ENCODE assay signal across 1 cellular context in the genomic region with DNA sequence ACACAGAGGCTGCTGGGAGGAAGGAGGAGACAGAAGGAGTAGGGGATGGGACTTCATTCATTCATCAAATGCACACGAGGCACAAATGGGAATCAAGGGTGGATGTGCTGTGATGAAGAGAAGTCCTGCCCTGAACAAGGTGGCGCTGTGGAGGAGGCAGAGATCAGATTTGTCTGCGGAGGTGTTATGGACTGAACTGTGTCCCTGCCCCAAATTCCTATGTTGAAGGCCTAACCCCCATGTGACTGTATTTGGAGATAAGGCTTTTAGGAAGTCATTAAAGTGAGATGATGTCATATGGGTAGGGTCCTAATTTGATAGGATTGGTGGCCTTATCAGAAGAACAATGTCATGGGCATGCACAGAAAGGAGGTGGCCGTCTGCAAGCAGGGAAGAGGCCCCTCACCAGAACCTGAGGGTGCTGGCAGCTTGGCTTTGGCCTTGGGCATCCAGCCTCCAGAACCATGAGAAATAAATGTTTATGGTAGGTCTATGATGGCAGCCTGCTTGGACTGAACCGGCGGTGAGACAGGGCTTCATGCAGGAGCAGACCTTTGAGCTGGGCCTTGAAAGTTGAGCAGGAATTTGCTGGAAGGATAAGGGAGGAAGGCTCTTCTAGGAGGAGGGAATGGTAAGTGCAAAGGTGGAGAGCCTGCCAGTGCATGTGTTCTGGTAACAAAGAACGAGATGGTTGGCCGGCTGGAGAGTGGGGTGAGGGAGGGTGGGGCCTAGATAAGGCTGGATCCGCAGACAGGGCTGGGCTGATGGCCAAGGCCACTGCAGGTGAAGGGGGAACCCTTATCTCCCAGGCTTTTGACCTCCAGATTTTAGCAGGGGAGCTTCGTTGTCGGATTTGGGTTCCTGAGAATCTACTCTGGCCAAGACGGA.
TF ChIP-seq lines count a peak whose summit lies in the region.

No MANE protein-coding gene starts in this region.

TF ChIP-seq in HEK293, 187 proteins besides CTCF, POLR2A, EP300 and RAD21 (continued from another document and continues in another):
- TF ChIP-seq, protein P1, sequence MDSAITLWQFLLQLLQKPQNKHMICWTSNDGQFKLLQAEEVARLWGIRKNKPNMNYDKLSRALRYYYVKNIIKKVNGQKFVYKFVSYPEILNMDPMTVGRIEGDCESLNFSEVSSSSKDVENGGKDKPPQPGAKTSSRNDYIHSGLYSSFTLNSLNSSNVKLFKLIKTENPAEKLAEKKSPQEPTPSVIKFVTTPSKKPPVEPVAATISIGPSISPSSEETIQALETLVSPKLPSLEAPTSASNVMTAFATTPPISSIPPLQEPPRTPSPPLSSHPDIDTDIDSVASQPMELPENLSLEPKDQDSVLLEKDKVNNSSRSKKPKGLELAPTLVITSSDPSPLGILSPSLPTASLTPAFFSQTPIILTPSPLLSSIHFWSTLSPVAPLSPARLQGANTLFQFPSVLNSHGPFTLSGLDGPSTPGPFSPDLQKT (IDR thresholded peaks at IDR 0.05; ENCODE audit: borderline replicate concordance, low read depth, low read length): no peak
- TF ChIP-seq ZNF513 (tag by site-specific recombination; IDR thresholded peaks at IDR 0.05) (no peak), ZNF266 (tag by site-specific recombination; IDR thresholded peaks at IDR 0.05; ENCODE audit: low read depth) (no peak; the same call in 1 of the 2 replicates), SETDB1 (IDR thresholded peaks at IDR 0.05; ENCODE audit: insufficient read length, low read length) (no peak), ZNF280D (tag by site-specific recombination; IDR thresholded peaks at IDR 0.05) (no peak), OSR2 (tag by site-specific recombination; IDR thresholded peaks at IDR 0.05) (no peak), ZNF202 (tag by site-specific recombination; IDR thresholded peaks at IDR 0.05; ENCODE audit: borderline replicate concordance) (no peak), TSHZ1 (tag by site-specific recombination; IDR thresholded peaks at IDR 0.05; ENCODE audit: borderline replicate concordance) (no peak), YY1 (tag by site-specific recombination; IDR thresholded peaks at IDR 0.05) (no peak), ZNF140 (tag by site-specific recombination; IDR thresholded peaks at IDR 0.05) (no peak), ZNF768 (tag by site-specific recombination; IDR thresholded peaks at IDR 0.05) (no peak), ZNF555 (tag by site-specific recombination; conservative IDR thresholded peaks at IDR 0.05) (no peak), ZNF658 (tag by site-specific recombination; IDR thresholded peaks at IDR 0.05) (no peak), ZBTB7A (tag by site-specific recombination; IDR thresholded peaks at IDR 0.05; ENCODE audit: low read depth) (no peak), MYNN (tag by site-specific recombination; IDR thresholded peaks at IDR 0.05; ENCODE audit: borderline replicate concordance) (no peak), ZNF529 (tag by site-specific recombination; IDR thresholded peaks at IDR 0.05; ENCODE audit: insufficient replicate concordance) (no peak), ZBTB21 (tag by site-specific recombination; IDR thresholded peaks at IDR 0.05) (peak; percentile 87), ZNF792 (tag by site-specific recombination; IDR thresholded peaks at IDR 0.05) (no peak), ZNF341 (tag by site-specific recombination; IDR thresholded peaks at IDR 0.05; ENCODE audit: low read depth) (no peak), FEZF1 (tag by site-specific recombination; IDR thresholded peaks at IDR 0.05) (no peak), ZFP69B (tag by site-specific recombination; IDR thresholded peaks at IDR 0.05) (0 out of 2 replicates have a peak, but pooled peaks have one; percentile 20), IKZF3 (tag by site-specific recombination; IDR thresholded peaks at IDR 0.05) (no peak), ZNF404 (tag by site-specific recombination; IDR thresholded peaks at IDR 0.05) (no peak), ZNF600 (tag by site-specific recombination; IDR thresholded peaks at IDR 0.05) (peak; percentile 99), ZNF560 (tag by site-specific recombination; IDR thresholded peaks at IDR 0.05; ENCODE audit: borderline replicate concordance) (no peak), ZBTB48 (tag by site-specific recombination; IDR thresholded peaks at IDR 0.05) (peak; percentile 38; the same call in 1 of the 2 replicates), ZNF18 (tag by site-specific recombination; IDR thresholded peaks at IDR 0.05) (no peak), ZNF654 (tag by site-specific recombination; IDR thresholded peaks at IDR 0.05; ENCODE audit: low read depth) (no peak), ZNF626 (tag by site-specific recombination; IDR thresholded peaks at IDR 0.05) (no peak), ZNF561 (tag by site-specific recombination; IDR thresholded peaks at IDR 0.05; ENCODE audit: borderline replicate concordance) (no peak), ZNF37A (tag by site-specific recombination; IDR thresholded peaks at IDR 0.05) (no peak), ZNF324 (tag by site-specific recombination; IDR thresholded peaks at IDR 0.05) (no peak), ZNF335 (tag by site-specific recombination; conservative IDR thresholded peaks at IDR 0.05) (peak; percentile 70), WT1 (tag by site-specific recombination; IDR thresholded peaks at IDR 0.05) (no peak), PRDM1 (tag by site-specific recombination; IDR thresholded peaks at IDR 0.05) (no peak), ZNF670 (tag by site-specific recombination; IDR thresholded peaks at IDR 0.05; ENCODE audit: low read depth) (no peak), ZNF830 (tag by site-specific recombination; IDR thresholded peaks at IDR 0.05; ENCODE audit: low read depth) (no peak), ZNF138 (tag by site-specific recombination; IDR thresholded peaks at IDR 0.05; ENCODE audit: borderline replicate concordance) (no peak), ZNF571 (tag by site-specific recombination; IDR thresholded peaks at IDR 0.05) (peak; percentile 61; the same call in 1 of the 2 replicates), ZNF2 (tag by site-specific recombination; IDR thresholded peaks at IDR 0.05) (peak; percentile 81; the same call in 1 of the 2 replicates), ZSCAN23 (tag by site-specific recombination; IDR thresholded peaks at IDR 0.05) (no peak), ZNF664 (tag by site-specific recombination; IDR thresholded peaks at IDR 0.05) (no peak), ZNF223 (tag by site-specific recombination; IDR thresholded peaks at IDR 0.05) (no peak; the same call in 1 of the 2 replicates)
- TF ChIP-seq, protein P2, sequence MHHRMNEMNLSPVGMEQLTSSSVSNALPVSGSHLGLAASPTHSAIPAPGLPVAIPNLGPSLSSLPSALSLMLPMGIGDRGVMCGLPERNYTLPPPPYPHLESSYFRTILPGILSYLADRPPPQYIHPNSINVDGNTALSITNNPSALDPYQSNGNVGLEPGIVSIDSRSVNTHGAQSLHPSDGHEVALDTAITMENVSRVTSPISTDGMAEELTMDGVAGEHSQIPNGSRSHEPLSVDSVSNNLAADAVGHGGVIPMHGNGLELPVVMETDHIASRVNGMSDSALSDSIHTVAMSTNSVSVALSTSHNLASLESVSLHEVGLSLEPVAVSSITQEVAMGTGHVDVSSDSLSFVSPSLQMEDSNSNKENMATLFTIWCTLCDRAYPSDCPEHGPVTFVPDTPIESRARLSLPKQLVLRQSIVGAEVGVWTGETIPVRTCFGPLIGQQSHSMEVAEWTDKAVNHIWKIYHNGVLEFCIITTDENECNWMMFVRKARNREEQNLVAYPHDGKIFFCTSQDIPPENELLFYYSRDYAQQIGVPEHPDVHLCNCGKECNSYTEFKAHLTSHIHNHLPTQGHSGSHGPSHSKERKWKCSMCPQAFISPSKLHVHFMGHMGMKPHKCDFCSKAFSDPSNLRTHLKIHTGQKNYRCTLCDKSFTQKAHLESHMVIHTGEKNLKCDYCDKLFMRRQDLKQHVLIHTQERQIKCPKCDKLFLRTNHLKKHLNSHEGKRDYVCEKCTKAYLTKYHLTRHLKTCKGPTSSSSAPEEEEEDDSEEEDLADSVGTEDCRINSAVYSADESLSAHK (tag by site-specific recombination; IDR thresholded peaks at IDR 0.05): no peak
- TF ChIP-seq, protein P3, sequence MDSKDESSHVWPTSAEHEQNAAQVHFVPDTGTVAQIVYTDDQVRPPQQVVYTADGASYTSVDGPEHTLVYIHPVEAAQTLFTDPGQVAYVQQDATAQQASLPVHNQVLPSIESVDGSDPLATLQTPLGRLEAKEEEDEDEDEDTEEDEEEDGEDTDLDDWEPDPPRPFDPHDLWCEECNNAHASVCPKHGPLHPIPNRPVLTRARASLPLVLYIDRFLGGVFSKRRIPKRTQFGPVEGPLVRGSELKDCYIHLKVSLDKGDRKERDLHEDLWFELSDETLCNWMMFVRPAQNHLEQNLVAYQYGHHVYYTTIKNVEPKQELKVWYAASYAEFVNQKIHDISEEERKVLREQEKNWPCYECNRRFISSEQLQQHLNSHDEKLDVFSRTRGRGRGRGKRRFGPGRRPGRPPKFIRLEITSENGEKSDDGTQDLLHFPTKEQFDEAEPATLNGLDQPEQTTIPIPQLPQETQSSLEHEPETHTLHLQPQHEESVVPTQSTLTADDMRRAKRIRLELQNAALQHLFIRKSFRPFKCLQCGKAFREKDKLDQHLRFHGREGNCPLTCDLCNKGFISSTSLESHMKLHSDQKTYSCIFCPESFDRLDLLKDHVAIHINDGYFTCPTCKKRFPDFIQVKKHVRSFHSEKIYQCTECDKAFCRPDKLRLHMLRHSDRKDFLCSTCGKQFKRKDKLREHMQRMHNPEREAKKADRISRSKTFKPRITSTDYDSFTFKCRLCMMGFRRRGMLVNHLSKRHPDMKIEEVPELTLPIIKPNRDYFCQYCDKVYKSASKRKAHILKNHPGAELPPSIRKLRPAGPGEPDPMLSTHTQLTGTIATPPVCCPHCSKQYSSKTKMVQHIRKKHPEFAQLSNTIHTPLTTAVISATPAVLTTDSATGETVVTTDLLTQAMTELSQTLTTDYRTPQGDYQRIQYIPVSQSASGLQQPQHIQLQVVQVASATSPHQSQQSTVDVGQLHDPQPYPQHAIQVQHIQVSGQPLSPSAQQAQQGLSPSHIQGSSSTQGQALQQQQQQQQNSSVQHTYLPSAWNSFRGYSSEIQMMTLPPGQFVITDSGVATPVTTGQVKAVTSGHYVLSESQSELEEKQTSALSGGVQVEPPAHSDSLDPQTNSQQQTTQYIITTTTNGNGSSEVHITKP (tag by site-specific recombination; IDR thresholded peaks at IDR 0.05): 0 out of 2 replicates have a peak, but pooled peaks have one; percentile 26
